In genomic region chrX:113391875-113392274, GRCh38 we compare ENCODE assay signal across 23 cellular contexts.
"Had no signal": no experiment of that assay in that cellular context is flagged by ENCODE, and none has a peak within 500 bp of the region (broad histone marks: within the 10 kb centered on the region; RNA-seq: fewer than 3 reads in every experiment).

No MANE protein-coding gene starts in this region.

- ATAC-seq: effector memory CD8-positive, alpha-beta T cell; esophagus mucosa; gastrocnemius medialis; left cardiac atrium; left lung; left ventricle myocardium superior; lower lobe of right lung; mucosa of descending colon had no signal

- H3K4me1 ChIP-seq: esophagus squamous epithelium, gastrocnemius medialis, heart right ventricle, left lung, lower lobe of right lung had no signal

- H3K27me3 ChIP-seq: esophagus squamous epithelium, left lung had no signal

- H3K4me3 Mint-ChIP-seq: dendritic cell treated with granulocyte-macrophage colony-stimulating factor and Interleukin-4, amounts not matched to agents 40 ng/mL and 50 ng/mL, for 4 days; effector memory CD8-positive, alpha-beta T cell; endodermal cell; mesothelial cell of epicardium had no signal

- H3K27ac Mint-ChIP-seq: dendritic cell treated with granulocyte-macrophage colony-stimulating factor and Interleukin-4, amounts not matched to agents 40 ng/mL and 50 ng/mL, for 4 days; effector memory CD8-positive, alpha-beta T cell; endodermal cell; mesothelial cell of epicardium had no signal

- H3K4me1 Mint-ChIP-seq: endodermal cell had no signal

- H3K36me3 ChIP-seq: esophagus squamous epithelium, gastrocnemius medialis, heart right ventricle, left lung, lower lobe of right lung had no signal

- H3K27me3 Mint-ChIP-seq: dendritic cell treated with granulocyte-macrophage colony-stimulating factor and Interleukin-4, amounts not matched to agents 40 ng/mL and 50 ng/mL, for 4 days; effector memory CD8-positive, alpha-beta T cell had no signal

- H3K9me3 ChIP-seq: esophagus squamous epithelium, gastrocnemius medialis, lower lobe of right lung, mucosa of descending colon had no signal

- H3K27ac ChIP-seq: epithelial cell of prostate, esophagus squamous epithelium, gastrocnemius medialis, heart right ventricle, left lung, lower lobe of right lung had no signal

- DNase-seq: cortex of kidney; effector CD8-positive, alpha-beta T cell; effector memory CD8-positive, alpha-beta T cell; erythroblast; esophagus squamous epithelium; foreskin fibroblast; foreskin melanocyte; gastrocnemius medialis; glutamatergic neuron; head of caudate nucleus; heart right ventricle; hippocampal formation; left cardiac atrium; left lung; left ventricle myocardium superior; lower lobe of right lung; mesenchymal stem cell had no signal

- H3K4me3 ChIP-seq: esophagus squamous epithelium, gastrocnemius medialis, heart right ventricle, left lung, lower lobe of right lung, mucosa of descending colon had no signal
